Comparison of ENCODE assay signal across 2 cellular contexts in genomic region chr12:113742801-113743200, GRCh38.
TF ChIP-seq lines count a peak whose summit lies in the region.

No MANE protein-coding gene starts in this region.

TF ChIP-seq in HCT116, 20 proteins besides CTCF, POLR2A, EP300 and RAD21 (continued from another document):
- TF ChIP-seq ZBTB33 (IDR thresholded peaks at IDR 0.05; ENCODE audit: extremely low read depth, insufficient replicate concordance, low read length) (no peak), YY1 (IDR thresholded peaks at IDR 0.05; ENCODE audit: extremely low read depth, insufficient replicate concordance, low read depth, low read length) (no peak), ZFX (IDR thresholded peaks at IDR 0.05) (no peak), REST (IDR thresholded peaks at IDR 0.05; ENCODE audit: low read depth) (no peak), ATF3 (IDR thresholded peaks at IDR 0.05) (no peak), CBX3 (IDR thresholded peaks at IDR 0.05; ENCODE audit: low read depth) (no peak), EZH2 (IDR thresholded peaks at IDR 0.05) (no peak), CEBPB (IDR thresholded peaks at IDR 0.05; ENCODE audit: low read depth) (no peak), ZNF274 (IDR thresholded peaks at IDR 0.05; ENCODE audit: low read depth, low read length) (no peak), SP1 (IDR thresholded peaks at IDR 0.05; ENCODE audit: low read depth) (no peak), JUND (IDR thresholded peaks at IDR 0.05) (no peak), MAX (IDR thresholded peaks at IDR 0.05) (no peak), ELF1 (IDR thresholded peaks at IDR 0.05; ENCODE audit: borderline replicate concordance, low read depth) (no peak)

TF ChIP-seq in K562, 482 proteins besides CTCF, POLR2A, EP300 and RAD21:
- TF ChIP-seq RERE (CRISPR knock-in tag; IDR thresholded peaks at IDR 0.05; ENCODE audit: borderline replicate concordance), result peak; percentile 38; the same call in 1 of the 2 replicates
- no peak for TF ChIP-seq NCOA4 (IDR thresholded peaks at IDR 0.05; ENCODE audit: partially characterized antibody)
